Comparison of ENCODE assay signal across 19 cellular contexts in the genomic region with DNA sequence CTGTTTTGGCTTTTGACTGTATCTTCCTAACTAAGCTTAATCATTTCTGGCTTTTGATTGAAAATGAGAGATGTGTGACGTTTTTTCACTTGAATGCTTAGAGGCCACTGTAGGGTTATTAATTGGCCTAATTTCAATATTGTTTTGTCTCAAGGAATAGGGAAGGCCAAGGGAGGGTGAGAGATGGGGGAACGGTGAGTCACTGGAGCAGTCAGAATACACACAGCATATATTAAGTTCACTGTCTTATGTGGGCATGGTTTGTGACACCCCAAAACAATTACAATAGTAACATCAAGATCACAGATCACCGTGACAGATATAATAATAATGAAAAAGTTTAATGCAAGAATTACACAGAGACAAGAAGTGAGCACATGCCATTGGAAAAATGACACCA. TPM values are rescaled to one million over a fixed set of nuclear protein-coding genes. Genes with fewer than 3 reads are reported as not detected.
"Had no signal": no experiment of that assay in that cellular context is flagged by ENCODE, and none has a peak within 500 bp of the region (broad histone marks: within the 10 kb centered on the region; RNA-seq: fewer than 3 reads in every experiment).

No MANE protein-coding gene starts in this region.

- H3K27me3 Mint-ChIP-seq: naive thymus-derived CD4-positive, alpha-beta T cell; type B pancreatic cell had no signal

- H3K4me1 Mint-ChIP-seq: nephron progenitor cell had no signal

- ATAC-seq: gastroesophageal sphincter; left lobe of liver; naive thymus-derived CD4-positive, alpha-beta T cell; psoas muscle; right lobe of liver; stimulated activated naive CD8-positive, alpha-beta T cell treated with anti-CD3 and anti-CD28 coated beads, Interleukin-15, Interleukin-2, amounts not matched to agents 100 U/mL and 50 U/mL, for 24 hours had no signal

- H3K27ac Mint-ChIP-seq: naive thymus-derived CD4-positive, alpha-beta T cell; nephron progenitor cell; type B pancreatic cell had no signal

- H3K4me3 Mint-ChIP-seq: naive thymus-derived CD4-positive, alpha-beta T cell; nephron progenitor cell; type B pancreatic cell had no signal

- DNase-seq: dermis blood vessel endothelial cell; esophagus squamous epithelium; foreskin fibroblast; glutamatergic neuron; islet precursor cell; mammary epithelial cell; naive thymus-derived CD4-positive, alpha-beta T cell; nephron progenitor cell; psoas muscle; retina; right lobe of liver; stimulated activated CD4-positive, alpha-beta T cell treated with anti-CD3 and anti-CD28 coated beads, Interleukin-4, amount 100 ng/mL, for 4 hours; stimulated activated naive CD8-positive, alpha-beta T cell treated with anti-CD3 and anti-CD28 coated beads, Interleukin-15, Interleukin-2, amounts not matched to agents 100 U/mL and 50 U/mL, for 24 hours; thyroid gland had no signal

RNA-seq across cellular contexts. Expression of a gene that starts 27.3 kb away (rescaled TPM):
- total RNA-seq: left lobe of liver, mesenteric fat pad, suprapubic skin had no signal
